In the genomic region with DNA sequence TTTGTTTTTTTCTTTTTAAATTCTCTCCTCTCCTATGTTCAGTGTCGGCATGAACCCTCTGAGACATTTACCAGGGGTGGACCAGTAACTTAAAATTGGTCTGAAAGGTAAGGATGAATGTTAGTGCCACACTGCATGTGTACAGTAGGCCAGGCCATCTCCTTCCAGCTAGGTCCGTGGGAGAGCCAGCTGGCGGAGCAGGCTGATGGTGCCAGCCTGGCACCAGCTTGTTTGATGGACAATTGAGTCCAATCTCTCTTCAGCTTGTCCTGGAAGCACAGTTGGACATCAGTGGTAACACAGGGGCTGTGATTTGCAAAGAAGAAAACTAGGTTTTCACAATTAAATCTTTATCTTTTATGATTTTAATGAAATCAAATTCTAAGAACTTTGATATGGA, we compare ENCODE assay signal across 11 cellular contexts.
A peak's percentile ranks its signal among the peaks of the same experiment; 100 is the strongest.
DNase-seq lines count a peak whose midpoint lies in the region; ATAC-seq and TF ChIP-seq lines count a peak whose summit lies in the region.
"Had no signal": no experiment of that assay in that cellular context is flagged by ENCODE, and none has a peak within 500 bp of the region (broad histone marks: within the 10 kb centered on the region; RNA-seq: fewer than 3 reads in every experiment).

No MANE protein-coding gene starts in this region.

- no peaks in the 10 kb centered on the region for H3K9me3 ChIP-seq in right lobe of liver
- H3K9me3 ChIP-seq in thoracic aorta: no peaks in the 10 kb centered on the region
- H3K9me3 ChIP-seq in smooth muscle cell (replicated peaks; ENCODE audit: low read depth): no peaks in the 10 kb centered on the region
- H3K9me3 ChIP-seq: HAP-1 had no signal

- no peaks in the 10 kb centered on the region for H3K36me3 Mint-ChIP-seq in activated T-cell treated with anti-CD3 and anti-CD28 coated beads, Interleukin-2, amount 50 U/mL, for 72 hours (ENCODE audit: insufficient read depth in 2 of 2)
- H3K36me3 Mint-ChIP-seq in activated naive CD8-positive, alpha-beta T cell: peaks cover 14% of the 10 kb centered on the region

- no peak overlapping the region for H2AFZ ChIP-seq in smooth muscle cell (ENCODE audit: low read depth)

- 69% methylated on average over 3 of the region's 3 CpGs for WGBS in right lobe of liver (ENCODE audit: insufficient coverage, low coverage, low lambda C conversion rate, missing lambda C conversion rate)
- 97% methylated on average over 3 of the region's 3 CpGs for WGBS in smooth muscle cell (ENCODE audit: low lambda C conversion rate)

- H3K9ac ChIP-seq in smooth muscle cell (ENCODE audit: low read depth): no peak overlapping the region

- peak overlapping the region; percentile 13 for H3K27ac Mint-ChIP-seq in activated T-cell treated with anti-CD3 and anti-CD28 coated beads, Interleukin-2, amount 50 U/mL, for 72 hours
- peak overlapping the region; percentile 90 for H3K27ac Mint-ChIP-seq in activated naive CD8-positive, alpha-beta T cell

- ATAC-seq in activated T-cell treated with anti-CD3 and anti-CD28 coated beads, Interleukin-2, amount 50 U/mL, for 72 hours (replicated peaks in 1 of 2): no peak
- ATAC-seq in right lobe of liver (no peak), thoracic aorta (ENCODE audit: insufficient number of reproducible peaks, low FRiP score, low read depth) (no peak), GM21723 (IDR thresholded peaks at IDR 0.05; ENCODE audit: unreplicated experiment) (no peak)

- TF ChIP-seq POLR2A in right lobe of liver (IDR thresholded peaks at IDR 0.05): no peak

- H3K9me3 Mint-ChIP-seq in activated T-cell treated with anti-CD3 and anti-CD28 coated beads, Interleukin-2, amount 50 U/mL, for 72 hours: no peaks in the 10 kb centered on the region
- no peaks in the 10 kb centered on the region for H3K9me3 Mint-ChIP-seq in activated naive CD8-positive, alpha-beta T cell (ENCODE audit: low read depth)
- H3K9me3 Mint-ChIP-seq: neural crest cell had no signal

- no peaks in the 10 kb centered on the region for H3K36me3 ChIP-seq in right lobe of liver
- H3K36me3 ChIP-seq in thoracic aorta: no peaks in the 10 kb centered on the region
- no peaks in the 10 kb centered on the region for H3K36me3 ChIP-seq in smooth muscle cell (ENCODE audit: low read depth)
- H3K36me3 ChIP-seq: HAP-1 had no signal

- peaks cover 8% of the 10 kb centered on the region for H3F3A ChIP-seq in smooth muscle cell (ENCODE audit: low read depth)

- no peaks in the 10 kb centered on the region for H4K20me1 ChIP-seq in smooth muscle cell (ENCODE audit: low read depth)

- H3K27ac ChIP-seq in right lobe of liver (peak overlapping the region in 2 of 3 donors; percentile 31 to 45), thoracic aorta (peak overlapping the region in 1 of 2 donors; percentile 50), smooth muscle cell (ENCODE audit: low read depth) (no peak overlapping the region)
- H3K27ac ChIP-seq: epithelial cell of prostate had no signal

- DNase-seq in activated T-cell treated with anti-CD3 and anti-CD28 coated beads, Interleukin-2, amount 50 U/mL, for 72 hours: no peak
- no peak for DNase-seq in activated T-cell treated with anti-CD3 and anti-CD28 coated beads, Interleukin-2, amount 50 U/mL, for 1 hour
- DNase-seq in right lobe of liver (no peak), thoracic aorta (ENCODE audit: low spot score) (no peak), smooth muscle cell (lab: John Stamatoyannopoulos, UW; ENCODE audit: unreplicated experiment) (no peak), NCI-H1092 treated with DMSO at 0.1 percent for 48 hours (lab: John Stamatoyannopoulos, UW) (no peak)

- no peak overlapping the region for H3K4me3 ChIP-seq in right lobe of liver
- peak overlapping the region; percentile 67 for H3K4me3 ChIP-seq in thoracic aorta
- no peak overlapping the region for H3K4me3 ChIP-seq in smooth muscle cell
- H3K4me3 ChIP-seq: HAP-1 had no signal

- no peaks in the 10 kb centered on the region for H3K79me2 ChIP-seq in smooth muscle cell (ENCODE audit: low read depth)

- intact Hi-C loops in right lobe of liver (cut with DNase I): no loop called here

- H3K27me3 ChIP-seq in right lobe of liver: no peaks in the 10 kb centered on the region
- no peaks in the 10 kb centered on the region for H3K27me3 ChIP-seq in thoracic aorta (replicated peaks; ENCODE audit: insufficient read depth)
- H3K27me3 ChIP-seq in smooth muscle cell (ENCODE audit: low read depth): no peaks in the 10 kb centered on the region

- H3K4me1 Mint-ChIP-seq in activated T-cell treated with anti-CD3 and anti-CD28 coated beads, Interleukin-2, amount 50 U/mL, for 72 hours (ENCODE audit: low read depth): peaks cover 27% of the 10 kb centered on the region
- peaks cover 16% of the 10 kb centered on the region for H3K4me1 Mint-ChIP-seq in activated naive CD8-positive, alpha-beta T cell (ENCODE audit: low read depth)

- peaks cover 0 to 5% (median 3%) of the 10 kb centered on the region in 4 donors for H3K4me1 ChIP-seq in right lobe of liver
- H3K4me1 ChIP-seq in thoracic aorta (ENCODE audit: control insufficient read depth in 1 of 2, low read depth in 2 of 2): peaks cover 13 to 40% of the 10 kb centered on the region in 2 donors
- H3K4me1 ChIP-seq in smooth muscle cell (ENCODE audit: low read depth): no peaks in the 10 kb centered on the region
- H3K4me1 ChIP-seq: HAP-1 had no signal

- no peak for TF ChIP-seq CTCF in right lobe of liver (IDR thresholded peaks at IDR 0.05)
- TF ChIP-seq CTCF in thoracic aorta (IDR thresholded peaks at IDR 0.05): no peak
- TF ChIP-seq CTCF in smooth muscle cell (IDR thresholded peaks at IDR 0.05; ENCODE audit: borderline replicate concordance, insufficient read depth, poor library complexity, severe bottlenecking): no peak

- H3K27me3 Mint-ChIP-seq in activated T-cell treated with anti-CD3 and anti-CD28 coated beads, Interleukin-2, amount 50 U/mL, for 72 hours (ENCODE audit: low read depth): no peaks in the 10 kb centered on the region
- no peaks in the 10 kb centered on the region for H3K27me3 Mint-ChIP-seq in activated naive CD8-positive, alpha-beta T cell

- no peak overlapping the region for H3K4me2 ChIP-seq in smooth muscle cell

- peak overlapping the region; percentile 67 to 81 for H3K4me3 Mint-ChIP-seq in activated T-cell treated with anti-CD3 and anti-CD28 coated beads, Interleukin-2, amount 50 U/mL, for 72 hours
- peak overlapping the region; percentile 87 for H3K4me3 Mint-ChIP-seq in activated naive CD8-positive, alpha-beta T cell
- H3K4me3 Mint-ChIP-seq: neural crest cell had no signal
